ENCODE assay signal across 18 cellular contexts in the genomic region with DNA sequence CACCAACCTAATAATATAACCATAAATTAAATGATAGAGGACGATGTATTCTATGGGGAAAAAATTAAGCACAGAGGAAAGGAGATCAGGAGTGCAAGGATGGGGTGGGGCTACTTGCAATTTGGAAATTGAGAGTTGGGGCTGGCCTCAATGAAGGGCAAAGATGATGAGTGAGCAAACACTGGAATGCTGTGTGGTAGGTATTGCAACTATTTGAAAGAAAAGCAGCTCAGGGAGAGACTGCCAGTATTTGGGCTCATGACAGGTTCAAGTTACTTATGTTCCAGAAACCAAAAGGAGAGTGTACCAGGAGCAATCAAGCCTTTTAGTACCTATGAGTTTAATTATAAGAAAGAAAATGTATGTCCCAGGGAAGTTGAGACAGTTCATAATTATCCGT. TPM values are rescaled to one million over a fixed set of nuclear protein-coding genes. Genes with fewer than 3 reads are reported as not detected.
DNase-seq lines count a peak whose midpoint lies in the region; ATAC-seq, FAIRE-seq and TF ChIP-seq lines count a peak whose summit lies in the region.
"Had no signal": no experiment of that assay in that cellular context is flagged by ENCODE, and none has a peak within 500 bp of the region (broad histone marks: within the 10 kb centered on the region; RNA-seq: fewer than 3 reads in every experiment).

No MANE protein-coding gene starts in this region.

- H3K4me2 ChIP-seq in mammary epithelial cell (ENCODE audit: insufficient read depth, low read depth, low read length), result no peak overlapping the region
- H3K4me2 ChIP-seq in HepG2 (ENCODE audit: low read depth, low read length), result no peak overlapping the region
- H3K4me2 ChIP-seq: BLaER1 had no signal

- BruUV-seq in MCF 10A (replicated peaks; lab: Mats Ljungman, UMichigan), result no TSS peak
- BruUV-seq in mammary epithelial cell (replicated peaks; lab: Mats Ljungman, UMichigan), result no TSS peak
- no TSS peak for BruUV-seq in HepG2 (replicated peaks; lab: Mats Ljungman, UMichigan)

- H3K9me3 ChIP-seq in mammary epithelial cell (replicated peaks; ENCODE audit: insufficient read depth, low read length) (no peaks in the 10 kb centered on the region), left ventricle myocardium inferior (replicated peaks) (no peaks in the 10 kb centered on the region), HepG2 (ENCODE audit: low read length) (no peaks in the 10 kb centered on the region)
- H3K9me3 ChIP-seq: BLaER1 had no signal

- ATAC-seq in HepG2, result no peak
- no peak for ATAC-seq in HG03439 (IDR thresholded peaks at IDR 0.05; ENCODE audit: unreplicated experiment)
- ATAC-seq: CD8-positive, alpha-beta T cell had no signal

- no peak overlapping the region for H3K4me3 Mint-ChIP-seq in MCF 10A (ENCODE audit: unreplicated experiment)
- H3K4me3 Mint-ChIP-seq: CD8-positive, alpha-beta T cell had no signal

- no peak for TF ChIP-seq POLR2A in HepG2 (IDR thresholded peaks at IDR 0.05; ENCODE audit: insufficient read depth in 1 of 2, low read depth in 2 of 2, low read length in 2 of 2)

- TF ChIP-seq RAD21 in HepG2 (CRISPR knock-in tag; IDR thresholded peaks at IDR 0.05), result no peak

- H3K27ac ChIP-seq in mammary epithelial cell (ENCODE audit: insufficient read depth, low read depth, low read length), result no peak overlapping the region
- H3K27ac ChIP-seq in epithelial cell of prostate, result peak overlapping the region; percentile 48
- H3K27ac ChIP-seq in left ventricle myocardium inferior (replicated peaks), result no peak overlapping the region
- no peak overlapping the region for H3K27ac ChIP-seq in HepG2 (ENCODE audit: extremely low read length, insufficient read depth, low read length)
- H3K27ac ChIP-seq: 22Rv1, BLaER1, GM23248 had no signal

- CTCF ChIA-PET in MCF 10A (lab: Yijun Ruan, JAX), result interaction anchor here (0.6 to 2.3 kb wide), 6 partner anchors 8 to 219 kb away, joined by 3 to 10 read pairs (median 4); no protein-coding TSS in a partner anchor
- CTCF ChIA-PET in mammary epithelial cell (lab: Charles Lee; ENCODE audit: low non-redundant PET), result no interaction called here
- CTCF ChIA-PET in HepG2 (lab: Yijun Ruan, JAX; ENCODE audit: low intra/inter-chr PET ratio, low total read pairs), result no interaction called here

- H3K9ac ChIP-seq in mammary epithelial cell (ENCODE audit: insufficient read depth, low read length) (no peak overlapping the region), HepG2 (ENCODE audit: insufficient read depth, low read depth, low read length) (no peak overlapping the region)
- H3K9ac ChIP-seq: BLaER1, GM23248 had no signal

- H3K36me3 ChIP-seq in mammary epithelial cell (ENCODE audit: insufficient read depth, low read length), result no peaks in the 10 kb centered on the region
- no peaks in the 10 kb centered on the region for H3K36me3 ChIP-seq in left ventricle myocardium inferior
- no peaks in the 10 kb centered on the region for H3K36me3 ChIP-seq in HepG2 (replicated peaks in 1 of 2; ENCODE audit: control insufficient read depth in 1 of 2, insufficient read depth in 2 of 2, low read length in 2 of 2)
- H3K36me3 ChIP-seq: BLaER1 had no signal

- WGBS in mammary epithelial cell (ENCODE audit: low coverage, missing lambda C conversion rate), result 57% methylated on average over 2 of the region's 2 CpGs
- WGBS in HepG2 (ENCODE audit: low lambda C conversion rate), result 50% methylated on average over 2 of the region's 2 CpGs

- H3K4me3 ChIP-seq in mammary epithelial cell (replicated peaks in 1 of 3; ENCODE audit: insufficient read depth in 1 of 3, low read depth in 2 of 3, low read length in 3 of 3) (no peak overlapping the region), left ventricle myocardium inferior (no peak overlapping the region), HepG2 (replicated peaks in 1 of 3; ENCODE audit: insufficient read depth in 1 of 3, low read depth in 2 of 3, low read length in 3 of 3) (no peak overlapping the region)
- H3K4me3 ChIP-seq: BLaER1, GM23248 had no signal

- no peaks in the 10 kb centered on the region for H3K36me3 Mint-ChIP-seq in MCF 10A (ENCODE audit: insufficient read depth, unreplicated experiment)
- H3K36me3 Mint-ChIP-seq: CD8-positive, alpha-beta T cell had no signal

- TF ChIP-seq CTCF in MCF 10A (IDR thresholded peaks at IDR 0.05; ENCODE audit: unreplicated experiment), result no peak
- no peak for TF ChIP-seq CTCF in mammary epithelial cell (conservative IDR thresholded peaks at IDR 0.05 in 1 of 2, IDR thresholded peaks at IDR 0.05 in 1 of 2; ENCODE audit: extremely low read depth in 1 of 2, insufficient read depth in 1 of 2, low read depth in 1 of 2, low read length in 2 of 2)
- no peak for TF ChIP-seq CTCF in left ventricle myocardium inferior (IDR thresholded peaks at IDR 0.05; ENCODE audit: borderline replicate concordance)
- TF ChIP-seq CTCF in HepG2 (CRISPR knock-in tag; IDR thresholded peaks at IDR 0.05), result no peak

- no peaks in the 10 kb centered on the region for H3K27me3 ChIP-seq in mammary epithelial cell (ENCODE audit: insufficient read depth, low read length)
- no peaks in the 10 kb centered on the region for H3K27me3 ChIP-seq in left ventricle myocardium inferior (ENCODE audit: low read depth)
- H3K27me3 ChIP-seq in HepG2 (ENCODE audit: control insufficient read depth in 1 of 2, insufficient read depth in 2 of 2, low read length in 2 of 2), result no peaks in the 10 kb centered on the region
- H3K27me3 ChIP-seq: BLaER1 had no signal

- H3K79me2 ChIP-seq in mammary epithelial cell (ENCODE audit: insufficient read depth, low read length), result no peaks in the 10 kb centered on the region
- H3K79me2 ChIP-seq in HepG2 (ENCODE audit: insufficient read depth, low read length), result no peaks in the 10 kb centered on the region

- in situ Hi-C loops in mammary epithelial cell (cut with MboI; ENCODE audit: low sequenced_read_pairs in 2 of 2) (loop anchor here (10.0 kb wide), 1 partner anchor 126 kb away; no protein-coding TSS in a partner anchor), HepG2 (cut with HindIII; ENCODE audit: extremely low pct_ligation_motif_present, low pct_unique_long_range_greater_than_20kb) (no loop called here)

- TF ChIP-seq EP300 in HepG2 (IDR thresholded peaks at IDR 0.05; ENCODE audit: low read depth in 2 of 2, low read length in 2 of 2) (no peak), HepG2 (CRISPR knock-in tag; IDR thresholded peaks at IDR 0.05; ENCODE audit: borderline replicate concordance) (no peak)

- H2AFZ ChIP-seq in mammary epithelial cell (ENCODE audit: low read depth, low read length), result no peak overlapping the region
- no peak overlapping the region for H2AFZ ChIP-seq in HepG2 (ENCODE audit: low read length)
- H2AFZ ChIP-seq: GM23248 had no signal

- H3K4me1 ChIP-seq in mammary epithelial cell (ENCODE audit: insufficient read depth, low read length), result no peaks in the 10 kb centered on the region
- H3K4me1 ChIP-seq in left ventricle myocardium inferior, result no peaks in the 10 kb centered on the region
- no peaks in the 10 kb centered on the region for H3K4me1 ChIP-seq in HepG2 (ENCODE audit: insufficient read depth, low read length)
- H3K4me1 ChIP-seq: BLaER1 had no signal

- H4K20me1 ChIP-seq in mammary epithelial cell (ENCODE audit: insufficient read depth, low read length) (no peaks in the 10 kb centered on the region), HepG2 (ENCODE audit: insufficient read depth, low read length) (no peaks in the 10 kb centered on the region)
- H4K20me1 ChIP-seq: BLaER1 had no signal

- DNase-seq in MCF 10A (ENCODE audit: unreplicated experiment) (peak; percentile 34), mammary epithelial cell (no peak), epithelial cell of prostate (ENCODE audit: low read depth, low spot score) (no peak), islet precursor cell (peak; percentile 55), left ventricle myocardium inferior (no peak), HepG2 (ENCODE audit: low spot score) (no peak)
- DNase-seq in activated CD4-positive, alpha-beta T cell treated with anti-CD3 and anti-CD28 coated beads for 48 hours, result no peak
- DNase-seq: CD8-positive, alpha-beta T cell; GM23248; KBM-7; NCI-H1048; NCI-H1694; NCI-H524 treated with DMSO at 0.1 percent for 48 hours; SHP77 treated with DMSO at 0.1 percent for 48 hours had no signal

- FAIRE-seq in HepG2 (lab: Jason Lieb, UNC), result no peak
- FAIRE-seq: RCC 7860 had no signal

- dilution Hi-C loops in mammary epithelial cell (cut with HindIII; ENCODE audit: low sequenced_read_pairs), result no loop called here

- no peaks in the 10 kb centered on the region for H3K27me3 Mint-ChIP-seq in MCF 10A (ENCODE audit: insufficient read depth, unreplicated experiment)

- H3K27ac Mint-ChIP-seq in MCF 10A (ENCODE audit: low read depth, unreplicated experiment), result no peak overlapping the region
- H3K27ac Mint-ChIP-seq: CD8-positive, alpha-beta T cell had no signal

- peaks cover 8% of the 10 kb centered on the region for H3K4me1 Mint-ChIP-seq in MCF 10A (ENCODE audit: insufficient read depth, unreplicated experiment)

- H3K9me3 Mint-ChIP-seq in MCF 10A (ENCODE audit: unreplicated experiment), result no peaks in the 10 kb centered on the region
- H3K9me3 Mint-ChIP-seq: CD8-positive, alpha-beta T cell had no signal

- intact Hi-C loops in MCF 10A (cut with micrococcal nuclease), result no loop called here
- intact Hi-C loops in mammary epithelial cell (cut with micrococcal nuclease), result no loop called here
- intact Hi-C loops in left ventricle myocardium inferior (cut with micrococcal nuclease), result no loop called here
- intact Hi-C loops in HepG2 (cut with micrococcal nuclease; ENCODE audit: unreplicated experiment), result no loop called here

- POLR2A ChIA-PET in MCF 10A (lab: Yijun Ruan, JAX), result interaction anchor here (1.9 kb wide), 1 partner anchor 135 kb away, joined by 8 read pairs; the partner anchor contains the start of gene CTSO
- POLR2A ChIA-PET in HepG2 (lab: Yijun Ruan, JAX), result no interaction called here

RNA-seq across cellular contexts. Expression of gene ASIC5, which starts 47.4 kb away (rescaled TPM):
- not detected in 2 replicates for total RNA-seq in MCF 10A (2022)
- not detected for total RNA-seq in mammary epithelial cell
- not detected for polyA plus RNA-seq in mammary epithelial cell
- not detected for polyA minus RNA-seq in mammary epithelial cell
- total RNA-seq in left ventricle myocardium inferior, result not detected
- not detected in 2 replicates for total RNA-seq in HepG2 (2016; rRNA removed; fragmentation: Illumina TruSeq; extraction: Trizol)
- total RNA-seq in HepG2 (2016; cell fraction: cytosol; rRNA removed; fragmentation: Illumina TruSeq; extraction: Trizol; ENCODE audit: low read depth), result not detected in 2 replicates
- not detected in 2 replicates for total RNA-seq in HepG2 (2016; cell fraction: insoluble cytoplasmic fraction; rRNA removed; fragmentation: Illumina TruSeq; extraction: Trizol)
- total RNA-seq in HepG2 (2016; cell fraction: membrane; rRNA removed; fragmentation: Illumina TruSeq; extraction: Trizol), result not detected in 2 replicates
- not detected in 2 replicates for total RNA-seq in HepG2 (2016; cell fraction: nucleus; rRNA removed; fragmentation: Illumina TruSeq; extraction: Trizol)
- not detected in 2 replicates for polyA plus RNA-seq in HepG2 (2011; rRNA removed)
- not detected in 2 replicates for polyA plus RNA-seq in HepG2 (2011; cell fraction: cytosol; rRNA removed)
- polyA plus RNA-seq in HepG2 (2011; cell fraction: nucleus; rRNA removed), result not detected in 2 replicates
- polyA plus RNA-seq in HepG2 (2012), result not detected in 2 replicates
- polyA plus RNA-seq in HepG2 (2016; cell fraction: cytosol; fragmentation: Illumina TruSeq; extraction: Trizol; ENCODE audit: low read depth), result not detected in 2 replicates
- not detected in 2 replicates for polyA plus RNA-seq in HepG2 (2016; cell fraction: insoluble cytoplasmic fraction; fragmentation: Illumina TruSeq; extraction: Trizol; ENCODE audit: low read depth)
- not detected in 2 replicates for polyA plus RNA-seq in HepG2 (2016; cell fraction: membrane; fragmentation: Illumina TruSeq; extraction: Trizol; ENCODE audit: low read depth)
- polyA plus RNA-seq in HepG2 (2016; cell fraction: nucleus; fragmentation: Illumina TruSeq; extraction: Trizol; ENCODE audit: insufficient read depth, low read depth), result not detected in 2 replicates
- not detected in 2 replicates for polyA minus RNA-seq in HepG2 (2011; rRNA and poly(A)+ RNA removed; ENCODE audit: low replicate concordance)
- polyA minus RNA-seq in HepG2 (2011; cell fraction: cytosol; rRNA and poly(A)+ RNA removed), result not detected in 2 replicates
- not detected in 2 replicates for polyA minus RNA-seq in HepG2 (2011; cell fraction: nucleus; rRNA and poly(A)+ RNA removed)
- total RNA-seq: CD8-positive, alpha-beta T cell; GM23248 had no signal
- polyA plus RNA-seq: GM23248 had no signal

RNA-seq across cellular contexts. Expression of gene GUCY1B1, which starts 59.8 kb away (rescaled TPM):
- total RNA-seq in MCF 10A (2022) (0.34 TPM in 1 of 2 replicates, not detected in the other), mammary epithelial cell (1 to 10 TPM in 1 of 2 donors, under 1 TPM in 1; 0.33 to 4.0 TPM), left ventricle myocardium inferior (12.6 TPM), HepG2 (2016; rRNA removed; fragmentation: Illumina TruSeq; extraction: Trizol) (not detected in 2 replicates)
- polyA plus RNA-seq in mammary epithelial cell (0.77 TPM), HepG2 (2011; rRNA removed) (not detected in 2 replicates)
- 0.93 TPM for polyA minus RNA-seq in mammary epithelial cell
- not detected in 2 replicates for total RNA-seq in HepG2 (2016; cell fraction: cytosol; rRNA removed; fragmentation: Illumina TruSeq; extraction: Trizol; ENCODE audit: low read depth)
- total RNA-seq in HepG2 (2016; cell fraction: insoluble cytoplasmic fraction; rRNA removed; fragmentation: Illumina TruSeq; extraction: Trizol), result not detected in 2 replicates
- not detected in 2 replicates for total RNA-seq in HepG2 (2016; cell fraction: membrane; rRNA removed; fragmentation: Illumina TruSeq; extraction: Trizol)
- not detected in 2 replicates for total RNA-seq in HepG2 (2016; cell fraction: nucleus; rRNA removed; fragmentation: Illumina TruSeq; extraction: Trizol)
- not detected in 2 replicates for polyA plus RNA-seq in HepG2 (2011; cell fraction: cytosol; rRNA removed)
- polyA plus RNA-seq in HepG2 (2011; cell fraction: nucleus; rRNA removed), result not detected in 2 replicates
- not detected in 2 replicates for polyA plus RNA-seq in HepG2 (2012)
- polyA plus RNA-seq in HepG2 (2016; cell fraction: cytosol; fragmentation: Illumina TruSeq; extraction: Trizol; ENCODE audit: low read depth), result not detected in 2 replicates
- not detected in 2 replicates for polyA plus RNA-seq in HepG2 (2016; cell fraction: insoluble cytoplasmic fraction; fragmentation: Illumina TruSeq; extraction: Trizol; ENCODE audit: low read depth)
- not detected in 2 replicates for polyA plus RNA-seq in HepG2 (2016; cell fraction: membrane; fragmentation: Illumina TruSeq; extraction: Trizol; ENCODE audit: low read depth)
- not detected in 2 replicates for polyA plus RNA-seq in HepG2 (2016; cell fraction: nucleus; fragmentation: Illumina TruSeq; extraction: Trizol; ENCODE audit: insufficient read depth, low read depth)
- polyA minus RNA-seq in HepG2 (2011; rRNA and poly(A)+ RNA removed; ENCODE audit: low replicate concordance), result not detected in 2 replicates
- not detected in 2 replicates for polyA minus RNA-seq in HepG2 (2011; cell fraction: cytosol; rRNA and poly(A)+ RNA removed)
- polyA minus RNA-seq in HepG2 (2011; cell fraction: nucleus; rRNA and poly(A)+ RNA removed), result not detected in 2 replicates
- total RNA-seq: CD8-positive, alpha-beta T cell had no signal

Comparison
In these comparisons a context has a peak if more than half of its experiments do, and no peak if none do; other contexts are left out.
1. DNase-seq: peak in MCF 10A (single experiment) and islet precursor cell (single experiment); none in mammary epithelial cell (single experiment), epithelial cell of prostate (single experiment), activated CD4-positive, alpha-beta T cell treated with anti-CD3 and anti-CD28 coated beads for 48 hours (single experiment), left ventricle myocardium inferior (single experiment) and HepG2 (single experiment).